Comparison of ENCODE assay signal across 18 cellular contexts in genomic region chr3:11410564-11410963, GRCh38.
DNase-seq lines count a peak whose midpoint lies in the region.
"Had no signal": no experiment of that assay in that cellular context is flagged by ENCODE, and none has a peak within 500 bp of the region (broad histone marks: within the 10 kb centered on the region; RNA-seq: fewer than 3 reads in every experiment).

No MANE protein-coding gene starts in this region.

- peak; percentile 51 for DNase-seq in dermis blood vessel endothelial cell
- peak; percentile 28 for DNase-seq in foreskin melanocyte
- peak; percentile 8 for DNase-seq in pulmonary artery endothelial cell (ENCODE audit: low read depth, low spot score)
- DNase-seq in DMS53 (lab: John Stamatoyannopoulos, UW), result no peak
- no peak for DNase-seq in HPDE6-E6E7 (ENCODE audit: extremely low spot score)
- no peak for DNase-seq in nucleus accumbens (lab: John Stamatoyannopoulos, UW)
- DNase-seq: 8988T; ACHN; BE2C; C1 segment of cervical spinal cord; CD4-positive, alpha-beta memory T cell; CD4-positive, CD25-positive, alpha-beta regulatory T cell; CD8-positive, alpha-beta memory T cell; COR-L47; DMS 273 treated with DMSO at 0.1 percent for 48 hours; DMS153; DMS79 treated with DMSO at 0.1 percent for 48 hours; GF-D8 had no signal

Comparison
In these comparisons a context has a peak if more than half of its experiments do, and no peak if none do; other contexts are left out.
1. DNase-seq: peak in dermis blood vessel endothelial cell (single experiment), foreskin melanocyte (single experiment) and pulmonary artery endothelial cell (single experiment); none in DMS53 (single experiment), HPDE6-E6E7 (single experiment) and nucleus accumbens (0 of 56).